ENCODE assay signal across 13 cellular contexts in genomic region chr5:1330146-1330846, GRCh38. TPM values are rescaled to one million over a fixed set of nuclear protein-coding genes. Genes with fewer than 3 reads are reported as not detected.
DNase-seq lines count a peak whose midpoint lies in the region; ATAC-seq, FAIRE-seq and TF ChIP-seq lines count a peak whose summit lies in the region.
"Had no signal": no experiment of that assay in that cellular context is flagged by ENCODE, and none has a peak within 500 bp of the region (broad histone marks: within the 10 kb centered on the region; RNA-seq: fewer than 3 reads in every experiment).

No MANE protein-coding gene starts in this region.

- DNase-seq in right lobe of liver (peak in 2 of 3 donors; percentile 77 to 84), HepG2 (ENCODE audit: low spot score) (no peak), foreskin keratinocyte (peak; percentile 99), myocyte (ENCODE audit: low read depth) (peak; percentile 64), ureter (ENCODE audit: low spot score) (peak; percentile 83), dermis blood vessel endothelial cell (no peak), H4 (ENCODE audit: low spot score) (no peak)
- DNase-seq: amniotic stem cell, DMS53, NCI-H2227 treated with DMSO at 0.1 percent for 48 hours had no signal

- H4K20me1 ChIP-seq in HepG2 (ENCODE audit: insufficient read depth, low read length): peaks cover 27% of the 10 kb centered on the region

- TF ChIP-seq RAD21 in HepG2 (CRISPR knock-in tag; IDR thresholded peaks at IDR 0.05): no peak

- peaks cover 0 to 42% (median 23%) of the 10 kb centered on the region in 4 donors for H3K36me3 ChIP-seq in right lobe of liver
- peaks cover 19 to 40% of the 10 kb centered on the region in 2 experiments; a peak in 4 of 5 replicates for H3K36me3 ChIP-seq in HepG2 (replicated peaks in 1 of 2; ENCODE audit: control insufficient read depth in 1 of 2, insufficient read depth in 2 of 2, low read length in 2 of 2)

- no peak overlapping the region for H2AFZ ChIP-seq in HepG2 (ENCODE audit: low read length)
- H2AFZ ChIP-seq: GM23338 had no signal

- TF ChIP-seq CTCF in right lobe of liver (IDR thresholded peaks at IDR 0.05) (no peak), HepG2 (CRISPR knock-in tag; IDR thresholded peaks at IDR 0.05) (no peak), foreskin keratinocyte (conservative IDR thresholded peaks at IDR 0.05) (no peak)

- no peak for FAIRE-seq in HepG2 (lab: Jason Lieb, UNC)

- no peak overlapping the region for H3K9ac ChIP-seq in HepG2 (ENCODE audit: insufficient read depth, low read depth, low read length)

- intact Hi-C loops in right lobe of liver (cut with DNase I) (loop anchor here in 1 of 2 donors (10.0 kb wide), 1 partner anchor 145 kb away; no protein-coding TSS in a partner anchor), HepG2 (cut with micrococcal nuclease; ENCODE audit: unreplicated experiment) (no loop called here)

- 64% methylated on average over 10 of the region's 23 CpGs for WGBS in right lobe of liver (ENCODE audit: insufficient coverage, low coverage, low lambda C conversion rate, missing lambda C conversion rate)
- 93% methylated on average over 11 of the region's 23 CpGs for WGBS in HepG2 (ENCODE audit: low lambda C conversion rate)

- no peak overlapping the region for H3K4me3 ChIP-seq in right lobe of liver
- no peak overlapping the region for H3K4me3 ChIP-seq in HepG2 (replicated peaks in 1 of 3; ENCODE audit: insufficient read depth in 1 of 3, low read depth in 2 of 3, low read length in 3 of 3)
- H3K4me3 ChIP-seq: GM23338 had no signal

- H3K4me1 ChIP-seq in right lobe of liver: peaks cover 0 to 7% (median 0%) of the 10 kb centered on the region in 4 donors
- peaks cover 28% of the 10 kb centered on the region for H3K4me1 ChIP-seq in HepG2 (ENCODE audit: insufficient read depth, low read length)
- peaks cover 4% of the 10 kb centered on the region for H3K4me1 ChIP-seq in foreskin keratinocyte

- POLR2A ChIA-PET in HepG2 (lab: Yijun Ruan, JAX): no interaction called here

- no peak overlapping the region for H3K4me2 ChIP-seq in HepG2 (ENCODE audit: low read depth, low read length)
- H3K4me2 ChIP-seq: GM23338 had no signal

- peak; percentile 73 to 91 (median 82) for ATAC-seq in right lobe of liver
- no peak for ATAC-seq in HepG2
- ATAC-seq in foreskin keratinocyte: peak; percentile 90
- ATAC-seq in GM18870 (IDR thresholded peaks at IDR 0.05; ENCODE audit: unreplicated experiment): no peak
- ATAC-seq: GM23338; naive thymus-derived CD8-positive, alpha-beta T cell had no signal

- BruUV-seq in HepG2 (replicated peaks; lab: Mats Ljungman, UMichigan): no TSS peak

- TF ChIP-seq EP300 in HepG2 (IDR thresholded peaks at IDR 0.05; ENCODE audit: low read depth in 2 of 2, low read length in 2 of 2): no peak
- TF ChIP-seq EP300 in HepG2 (CRISPR knock-in tag; IDR thresholded peaks at IDR 0.05; ENCODE audit: borderline replicate concordance): no peak

- CTCF ChIA-PET in HepG2 (lab: Yijun Ruan, JAX; ENCODE audit: low intra/inter-chr PET ratio, low total read pairs): no interaction called here

- H3K27me3 ChIP-seq in right lobe of liver (no peaks in the 10 kb centered on the region), HepG2 (ENCODE audit: control insufficient read depth in 1 of 2, insufficient read depth in 2 of 2, low read length in 2 of 2) (no peaks in the 10 kb centered on the region), foreskin keratinocyte (no peaks in the 10 kb centered on the region)

- in situ Hi-C loops in HepG2 (cut with HindIII; ENCODE audit: extremely low pct_ligation_motif_present, low pct_unique_long_range_greater_than_20kb): no loop called here

- H3K9me3 ChIP-seq in right lobe of liver: no peaks in the 10 kb centered on the region
- no peaks in the 10 kb centered on the region for H3K9me3 ChIP-seq in HepG2 (ENCODE audit: low read length)

- H3K27ac ChIP-seq in right lobe of liver: peak overlapping the region in 1 of 3 donors; percentile 16
- no peak overlapping the region for H3K27ac ChIP-seq in HepG2 (ENCODE audit: extremely low read length, insufficient read depth, low read length)
- H3K27ac ChIP-seq in foreskin keratinocyte: peak overlapping the region; percentile 93

- H3K79me2 ChIP-seq in HepG2 (ENCODE audit: insufficient read depth, low read length): no peaks in the 10 kb centered on the region

- TF ChIP-seq POLR2A in right lobe of liver (IDR thresholded peaks at IDR 0.05) (peak; percentile 21), HepG2 (IDR thresholded peaks at IDR 0.05; ENCODE audit: insufficient read depth in 1 of 2, low read depth in 2 of 2, low read length in 2 of 2) (no peak)

TF ChIP-seq in HepG2, 621 proteins besides CTCF, POLR2A, EP300 and RAD21 (continues in another document):
- TF ChIP-seq TCF12 (IDR thresholded peaks at IDR 0.05) (no peak), TCF12 (CRISPR knock-in tag; IDR thresholded peaks at IDR 0.05) (no peak), PCBP2 (optimal IDR thresholded peaks at IDR 0.05; ENCODE audit: low read depth, low read length, poor library complexity, severe bottlenecking) (no peak)

RNA-seq across cellular contexts. Expression of gene CLPTM1L, which starts 14.6 kb away (rescaled TPM):
- total RNA-seq in right lobe of liver: 100 to 1,000 TPM in 4 of 6 experiments, 10 to 100 TPM in 2; 63.8 to 155 (median 128) TPM
- total RNA-seq in HepG2 (2016; rRNA removed; fragmentation: Illumina TruSeq; extraction: Trizol): 65.4 and 124 TPM in 2 replicates
- 165 and 166 TPM in 2 replicates for total RNA-seq in HepG2 (2016; cell fraction: cytosol; rRNA removed; fragmentation: Illumina TruSeq; extraction: Trizol; ENCODE audit: low read depth)
- total RNA-seq in HepG2 (2016; cell fraction: insoluble cytoplasmic fraction; rRNA removed; fragmentation: Illumina TruSeq; extraction: Trizol): 72.1 and 131 TPM in 2 replicates
- total RNA-seq in HepG2 (2016; cell fraction: membrane; rRNA removed; fragmentation: Illumina TruSeq; extraction: Trizol): 271 and 285 TPM in 2 replicates
- total RNA-seq in HepG2 (2016; cell fraction: nucleus; rRNA removed; fragmentation: Illumina TruSeq; extraction: Trizol): 76.4 and 77.0 TPM in 2 replicates
- 80.3 and 99.3 TPM in 2 replicates for polyA plus RNA-seq in HepG2 (2011; rRNA removed)
- polyA plus RNA-seq in HepG2 (2011; cell fraction: cytosol; rRNA removed): 102 and 119 TPM in 2 replicates
- polyA plus RNA-seq in HepG2 (2011; cell fraction: nucleus; rRNA removed): 99.8 and 103 TPM in 2 replicates
- 43.6 and 60.3 TPM in 2 replicates for polyA plus RNA-seq in HepG2 (2012)
- 124 and 168 TPM in 2 replicates for polyA plus RNA-seq in HepG2 (2016; cell fraction: cytosol; fragmentation: Illumina TruSeq; extraction: Trizol; ENCODE audit: low read depth)
- polyA plus RNA-seq in HepG2 (2016; cell fraction: insoluble cytoplasmic fraction; fragmentation: Illumina TruSeq; extraction: Trizol; ENCODE audit: low read depth): 83.6 and 94.2 TPM in 2 replicates
- polyA plus RNA-seq in HepG2 (2016; cell fraction: membrane; fragmentation: Illumina TruSeq; extraction: Trizol; ENCODE audit: low read depth): 184 and 217 TPM in 2 replicates
- 147 and 155 TPM in 2 replicates for polyA plus RNA-seq in HepG2 (2016; cell fraction: nucleus; fragmentation: Illumina TruSeq; extraction: Trizol; ENCODE audit: insufficient read depth, low read depth)
- polyA minus RNA-seq in HepG2 (2011; rRNA and poly(A)+ RNA removed; ENCODE audit: low replicate concordance): 281 and 712 TPM in 2 replicates
- polyA minus RNA-seq in HepG2 (2011; cell fraction: cytosol; rRNA and poly(A)+ RNA removed): 45.2 and 56.5 TPM in 2 replicates
- 37.0 and 46.2 TPM in 2 replicates for polyA minus RNA-seq in HepG2 (2011; cell fraction: nucleus; rRNA and poly(A)+ RNA removed)
- 131 and 137 TPM in 2 replicates for total RNA-seq in foreskin keratinocyte
- 110 and 114 TPM in 2 replicates for polyA plus RNA-seq in foreskin keratinocyte
- 156 and 169 TPM in 2 replicates for total RNA-seq in myocyte
- 120 TPM for polyA plus RNA-seq in myocyte (2012)
- 73.4 TPM for total RNA-seq in ureter
- 234 and 315 TPM in 2 replicates for total RNA-seq in dermis blood vessel endothelial cell
- 196 and 214 TPM in 2 replicates for total RNA-seq in H4 (2014; rRNA removed; shearing (Covaris generic))

RNA-seq across cellular contexts. Expression of gene TERT, which starts 35.4 kb away (rescaled TPM):
- total RNA-seq in right lobe of liver (not detected), HepG2 (2016; rRNA removed; fragmentation: Illumina TruSeq; extraction: Trizol) (1.2 and 5.9 TPM in 2 replicates), foreskin keratinocyte (0.04 TPM in 1 of 2 replicates, not detected in the other), myocyte (165 and 184 TPM in 2 replicates), ureter (not detected), dermis blood vessel endothelial cell (0.09 and 0.17 TPM in 2 replicates)
- total RNA-seq in HepG2 (2016; cell fraction: cytosol; rRNA removed; fragmentation: Illumina TruSeq; extraction: Trizol; ENCODE audit: low read depth): 6.1 and 7.1 TPM in 2 replicates
- 1.7 and 5.8 TPM in 2 replicates for total RNA-seq in HepG2 (2016; cell fraction: insoluble cytoplasmic fraction; rRNA removed; fragmentation: Illumina TruSeq; extraction: Trizol)
- total RNA-seq in HepG2 (2016; cell fraction: membrane; rRNA removed; fragmentation: Illumina TruSeq; extraction: Trizol): 3.3 and 3.7 TPM in 2 replicates
- total RNA-seq in HepG2 (2016; cell fraction: nucleus; rRNA removed; fragmentation: Illumina TruSeq; extraction: Trizol): 7.1 and 8.7 TPM in 2 replicates
- polyA plus RNA-seq in HepG2 (2011; rRNA removed) (3.5 and 4.3 TPM in 2 replicates), foreskin keratinocyte (not detected in 2 replicates)
- 0.68 and 2.0 TPM in 2 replicates for polyA plus RNA-seq in HepG2 (2011; cell fraction: cytosol; rRNA removed)
- polyA plus RNA-seq in HepG2 (2011; cell fraction: nucleus; rRNA removed): 28.2 and 42.3 TPM in 2 replicates
- polyA plus RNA-seq in HepG2 (2012): 1.7 and 2.9 TPM in 2 replicates
- polyA plus RNA-seq in HepG2 (2016; cell fraction: cytosol; fragmentation: Illumina TruSeq; extraction: Trizol; ENCODE audit: low read depth): 0.62 and 0.99 TPM in 2 replicates
- 1.6 and 2.5 TPM in 2 replicates for polyA plus RNA-seq in HepG2 (2016; cell fraction: insoluble cytoplasmic fraction; fragmentation: Illumina TruSeq; extraction: Trizol; ENCODE audit: low read depth)
- polyA plus RNA-seq in HepG2 (2016; cell fraction: membrane; fragmentation: Illumina TruSeq; extraction: Trizol; ENCODE audit: low read depth): 1.4 and 1.5 TPM in 2 replicates
- 24.5 and 26.8 TPM in 2 replicates for polyA plus RNA-seq in HepG2 (2016; cell fraction: nucleus; fragmentation: Illumina TruSeq; extraction: Trizol; ENCODE audit: insufficient read depth, low read depth)
- polyA minus RNA-seq in HepG2 (2011; rRNA and poly(A)+ RNA removed; ENCODE audit: low replicate concordance): 0.30 and 3.4 TPM in 2 replicates
- 1.9 and 2.0 TPM in 2 replicates for polyA minus RNA-seq in HepG2 (2011; cell fraction: cytosol; rRNA and poly(A)+ RNA removed)
- 4.0 and 6.4 TPM in 2 replicates for polyA minus RNA-seq in HepG2 (2011; cell fraction: nucleus; rRNA and poly(A)+ RNA removed)
- polyA plus RNA-seq in myocyte (2012): 158 TPM
- 0.04 and 0.23 TPM in 2 replicates for total RNA-seq in H4 (2014; rRNA removed; shearing (Covaris generic))

Comparison
In these comparisons a context has a peak if more than half of its experiments do, and no peak if none do; other contexts are left out.
1. ATAC-seq: peak in right lobe of liver (4 of 4) and foreskin keratinocyte (single experiment); none in HepG2 (single experiment) and GM18870 (single experiment).
2. DNase-seq: peak in right lobe of liver (2 of 3), foreskin keratinocyte (2 of 2), myocyte (single experiment) and ureter (single experiment); none in HepG2 (single experiment), dermis blood vessel endothelial cell (single experiment) and H4 (single experiment).
3. RNA of gene TERT, which starts 35.4 kb away (total RNA-seq): 165 to 184 TPM in myocyte; 1.2 to 8.7 TPM in HepG2, 0.04 to 0.23 TPM in H4, 0.09 to 0.17 TPM in dermis blood vessel endothelial cell, 0.04 TPM in foreskin keratinocyte, not detected in right lobe of liver and not detected in ureter (single experiment); every median in the first group is over 10 times any median in the second.